19 cellular contexts compared by ENCODE assay signal in the genomic region with DNA sequence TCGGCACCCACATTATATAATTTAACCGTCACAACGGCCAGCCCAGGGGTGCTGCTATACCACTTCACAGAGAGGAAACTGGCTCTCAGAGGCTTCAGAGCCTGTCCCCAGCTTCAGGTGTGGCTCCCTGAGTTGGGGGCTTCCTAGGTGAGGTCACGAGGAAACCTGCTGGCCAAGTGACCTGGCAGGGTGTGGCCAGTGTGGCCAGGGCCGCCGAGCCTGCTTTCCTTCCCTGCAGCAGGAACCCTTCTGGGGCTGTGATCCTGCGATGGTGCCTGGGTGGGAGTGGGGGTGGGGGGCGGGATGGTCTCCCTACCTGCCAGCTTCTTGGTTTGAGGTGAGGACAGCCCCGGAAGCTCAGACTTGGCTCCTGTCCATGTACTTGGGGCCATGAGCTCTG. TPM values are rescaled to one million over a fixed set of nuclear protein-coding genes. Genes with fewer than 3 reads are reported as not detected.
DNase-seq lines count a peak whose midpoint lies in the region; ATAC-seq and TF ChIP-seq lines count a peak whose summit lies in the region.
"Had no signal": no experiment of that assay in that cellular context is flagged by ENCODE, and none has a peak within 500 bp of the region (broad histone marks: within the 10 kb centered on the region; RNA-seq: fewer than 3 reads in every experiment).

No MANE protein-coding gene starts in this region.

- no peak for TF ChIP-seq CTCF in spleen (IDR thresholded peaks at IDR 0.05 in 8 of 11, conservative IDR thresholded peaks at IDR 0.05 in 3 of 11)

- 71 to 87% (median 79%) methylated on average over 9 of the region's 9 CpGs for WGBS in spleen, 5 donors

- ATAC-seq in HG03432 (IDR thresholded peaks at IDR 0.05; ENCODE audit: unreplicated experiment) = no peak
- ATAC-seq in GM21447 (IDR thresholded peaks at IDR 0.05; ENCODE audit: unreplicated experiment) = no peak
- no peak for ATAC-seq in HG02981 (IDR thresholded peaks at IDR 0.05; ENCODE audit: unreplicated experiment)
- ATAC-seq: foreskin keratinocyte had no signal

- H3K27me3 ChIP-seq in H7 (ENCODE audit: control insufficient read depth, insufficient read depth, low read length) (no peaks in the 10 kb centered on the region), spleen (replicated peaks in 1 of 7) (no peaks in the 10 kb centered on the region)
- H3K27me3 ChIP-seq: foreskin keratinocyte, SJCRH30, thyroid gland had no signal

- peaks cover 0 to 33% (median 12%) of the 10 kb centered on the region in 6 donors for H3K4me1 ChIP-seq in spleen
- H3K4me1 ChIP-seq: foreskin keratinocyte, SJCRH30 had no signal

- intact Hi-C loops in spleen (cut with DNase I; ENCODE audit: low total_unique reads) = no loop called here

- no peak for TF ChIP-seq POLR2A in spleen (IDR thresholded peaks at IDR 0.05)

- H3K9me3 ChIP-seq in spleen = no peaks in the 10 kb centered on the region
- H3K9me3 ChIP-seq: SJCRH30, thyroid gland had no signal

- H3K36me3 ChIP-seq in H7 (replicated peaks; ENCODE audit: control insufficient read depth, insufficient read depth, low read length) = no peaks in the 10 kb centered on the region
- peaks cover 0 to 100% (median 67%) of the 10 kb centered on the region in 6 donors for H3K36me3 ChIP-seq in spleen
- H3K36me3 ChIP-seq: SJCRH30, thyroid gland had no signal

- no peak overlapping the region for H3K27ac ChIP-seq in spleen
- H3K27ac ChIP-seq: epithelial cell of prostate, foreskin keratinocyte, PC-9, SJCRH30, thyroid gland had no signal

- peak; percentile 46 for DNase-seq in activated effector memory CD4-positive, alpha-beta T cell treated with anti-CD3 and anti-CD28 coated beads, Interleukin-2, amount 50 U/mL, for 16 hours
- no peak for DNase-seq in activated effector memory CD4-positive, alpha-beta T cell treated with Interleukin-2 at 50 U/mL for 16 hours
- peak; percentile 43 for DNase-seq in H7
- peak; percentile 54 for DNase-seq in islet precursor cell
- peak; percentile 52 for DNase-seq in spleen
- DNase-seq: dermis blood vessel endothelial cell, foreskin keratinocyte, hippocampal formation, NCI-H187, NCI-H2227 treated with DMSO at 0.1 percent for 48 hours, nephron progenitor cell, PC-9, T-helper 2 cell had no signal

- H3K4me3 ChIP-seq in H7 (ENCODE audit: insufficient read depth, low read depth, low read length) = no peak overlapping the region
- H3K4me3 ChIP-seq in spleen = no peak overlapping the region
- H3K4me3 ChIP-seq: PC-9, SJCRH30, thyroid gland had no signal

RNA-seq across cellular contexts. Expression of a gene that starts 39.9 kb away (rescaled TPM):
- 2.2 and 2.5 TPM in 2 replicates for total RNA-seq in H7 (2014; rRNA removed; shearing (Covaris generic))
- 100 to 1,000 TPM in 5 of 7 donors, 10 to 100 TPM in 2; 68.6 to 158 (median 126) TPM for total RNA-seq in spleen
- polyA plus RNA-seq in spleen = 10 to 100 TPM in 2 of 3 donors, 1 to 10 TPM in 1; 9.8 to 32.3 (median 16.3) TPM

Comparison
In these comparisons a context has a peak if more than half of its experiments do, and no peak if none do; other contexts are left out.
1. RNA of a gene that starts 39.9 kb away (total RNA-seq): 68.6 to 158 TPM in spleen; 2.2 to 2.5 TPM in H7; every median in the first group is over 10 times any median in the second.